ENCODE assay signal across 28 cellular contexts in the genomic region with DNA sequence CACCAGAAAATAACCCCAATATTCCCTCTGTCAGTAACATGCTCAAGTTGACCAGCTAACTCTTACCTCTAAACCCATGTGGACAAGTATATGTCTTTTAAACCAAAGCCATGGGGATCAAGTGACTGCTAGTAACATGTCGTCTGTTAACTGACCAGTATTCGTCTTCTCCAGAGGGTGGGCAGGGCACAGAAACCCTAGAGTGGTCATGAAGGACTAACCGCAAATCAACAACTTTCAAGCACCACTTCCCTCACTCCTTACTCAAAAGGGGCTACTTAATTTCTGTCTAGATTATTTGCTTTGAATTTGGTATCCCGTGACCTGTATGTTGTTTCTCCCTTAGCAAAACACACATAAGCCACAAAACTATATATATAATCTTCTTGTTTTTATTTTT.
"Had no signal": no experiment of that assay in that cellular context is flagged by ENCODE, and none has a peak within 500 bp of the region (broad histone marks: within the 10 kb centered on the region; RNA-seq: fewer than 3 reads in every experiment).

No MANE protein-coding gene starts in this region.

- H3K4me1 ChIP-seq: ascending aorta, breast epithelium, esophagus squamous epithelium had no signal

- H3K36me3 ChIP-seq: breast epithelium had no signal

- ATAC-seq: activated CD4-positive, alpha-beta T cell treated with anti-CD3 and anti-CD28 coated beads for 36 hours; activated naive CD4-positive, alpha-beta T cell treated with anti-CD3 and anti-CD28 coated beads, Interleukin-2, amount 50 U/mL, for 72 hours; activated T-cell treated with anti-CD3 and anti-CD28 coated beads, Interleukin-2, amount 50 U/mL, for 72 hours; effector memory CD8-positive, alpha-beta T cell; gastroesophageal sphincter; heart right ventricle had no signal

- H3K4me3 ChIP-seq: ascending aorta, breast epithelium, cardiac muscle cell, coronary artery, esophagus squamous epithelium, gastroesophageal sphincter, heart right ventricle had no signal

- H3K27me3 ChIP-seq: ascending aorta, breast epithelium, cardiac muscle cell, esophagus squamous epithelium, gastroesophageal sphincter, heart right ventricle had no signal

- H3K27ac ChIP-seq: ascending aorta, breast epithelium, cardiac muscle cell, coronary artery, esophagus squamous epithelium, gastroesophageal sphincter, heart right ventricle had no signal

- H3K9me3 ChIP-seq: ascending aorta, breast epithelium, esophagus squamous epithelium, gastroesophageal sphincter, heart right ventricle had no signal

- DNase-seq: activated CD4-positive, alpha-beta memory T cell treated with anti-CD3 and anti-CD28 coated beads, Interleukin-2, amount 10 ng/mL, durations not matched to agents 7 days and 5 days; activated CD4-positive, alpha-beta T cell treated with anti-CD3 and anti-CD28 coated beads for 36 hours; activated CD4-positive, alpha-beta T cell treated with anti-CD3 and anti-CD28 coated beads, Interleukin-2, amount 10 ng/mL, durations not matched to agents 24 days and 14 days; activated CD4-positive, alpha-beta T cell treated with anti-CD3 and anti-CD28 coated beads, Interleukin-2, amount 50 U/mL, for 4 hours; activated CD4-positive, CD25-positive, alpha-beta regulatory T cell; activated CD4-positive, CD25-positive, alpha-beta regulatory T cell treated with anti-CD3 and anti-CD28 coated beads, Interleukin-2, amount 50 U/mL, for 72 hours; activated CD8-positive, alpha-beta memory T cell treated with anti-CD3 and anti-CD28 coated beads, Interleukin-2, amount 50 U/mL, for 48 hours; activated gamma-delta T cell; activated naive CD4-positive, alpha-beta T cell; activated naive CD4-positive, alpha-beta T cell treated with anti-CD3 and anti-CD28 coated beads, Interleukin-2, amount 10 ng/mL, durations not matched to agents 7 days and 5 days; activated naive CD8-positive, alpha-beta T cell treated with anti-CD3 and anti-CD28 coated beads, Interleukin-2, amount 10 ng/mL, durations not matched to agents 7 days and 5 days; activated T-cell treated with anti-CD3 and anti-CD28 coated beads for 4 hours; activated T-cell treated with anti-CD3 and anti-CD28 coated beads, Interleukin-2, amount 50 U/mL, for 24 hours; activated T-cell treated with anti-CD3 and anti-CD28 coated beads, Interleukin-2, amount 50 U/mL, for 72 hours; central memory CD4-positive, alpha-beta T cell; effector CD4-positive, alpha-beta T cell; effector memory CD8-positive, alpha-beta T cell; erythroblast; esophagus squamous epithelium; foreskin melanocyte; heart right ventricle; T-helper 2 cell had no signal
